ENCODE assay signal across 23 cellular contexts in the genomic region with DNA sequence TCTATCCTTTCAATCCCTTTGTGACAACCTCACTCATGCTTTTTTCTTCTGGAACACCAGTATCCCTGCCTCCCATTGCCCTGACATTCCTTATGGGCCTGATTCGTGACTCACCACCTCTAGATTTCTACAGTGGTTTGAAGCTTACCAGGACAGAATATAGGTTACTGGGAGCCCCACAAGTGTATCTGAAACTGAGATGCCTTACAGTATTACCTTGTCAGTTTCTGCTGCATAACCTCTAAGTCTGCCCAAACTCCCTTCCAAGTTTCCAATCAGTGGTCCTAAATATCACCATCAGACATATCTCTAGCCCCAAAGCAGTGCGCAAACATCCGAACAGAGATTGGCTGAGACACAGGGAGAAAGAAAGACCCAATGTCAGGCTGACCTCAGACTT. TPM values are rescaled to one million over a fixed set of nuclear protein-coding genes. Genes with fewer than 3 reads are reported as not detected.
A peak's percentile ranks its signal among the peaks of the same experiment; 100 is the strongest.
DNase-seq lines count a peak whose midpoint lies in the region; TF ChIP-seq lines count a peak whose summit lies in the region.
"Had no signal": no experiment of that assay in that cellular context is flagged by ENCODE, and none has a peak within 500 bp of the region (broad histone marks: within the 10 kb centered on the region; RNA-seq: fewer than 3 reads in every experiment).

No MANE protein-coding gene starts in this region.

- H3K27ac ChIP-seq in stomach = no peak overlapping the region
- H3K27ac ChIP-seq: GM23248, SJSA1 had no signal

- in situ Hi-C loops in GM13976 (cut with MboI; ENCODE audit: low sequenced_read_pairs, unreplicated experiment) = no loop called here

- TF ChIP-seq CTCF in GM13976 (IDR thresholded peaks at IDR 0.05; ENCODE audit: borderline replicate concordance, control extremely low read depth, extremely low read depth, insufficient read depth, missing control alignments) (no peak), stomach (IDR thresholded peaks at IDR 0.05) (no peak)

- no peaks in the 10 kb centered on the region for H3K36me3 ChIP-seq in stomach
- H3K36me3 ChIP-seq: BE2C, HAP-1, SJSA1 had no signal

- no peak overlapping the region for H3K4me3 ChIP-seq in stomach
- H3K4me3 ChIP-seq: GM12878, GM23248, HAP-1, SJSA1 had no signal

- H3K4me1 ChIP-seq in stomach = peaks cover 0 to 7% (median 0%) of the 10 kb centered on the region in 4 donors
- H3K4me1 ChIP-seq: BE2C, SJSA1 had no signal

- WGBS in stomach, 5 donors = 83 to 93% (median 88%) methylated on average over 3 of the region's 3 CpGs

- no peaks in the 10 kb centered on the region for H3K9me3 ChIP-seq in stomach
- H3K9me3 ChIP-seq: BE2C, HAP-1, SJSA1 had no signal

- no peaks in the 10 kb centered on the region for H3K27me3 ChIP-seq in stomach
- H3K27me3 ChIP-seq: BE2C had no signal

- DNase-seq in AG20443 (ENCODE audit: low spot score) = peak; percentile 11
- peak; percentile 23 for DNase-seq in HS-27A (ENCODE audit: low read depth)
- peak; percentile 5 for DNase-seq in astrocyte of the hippocampus (ENCODE audit: low read depth, low spot score)
- DNase-seq in hepatic stellate cell (ENCODE audit: low spot score) = peak; percentile 16
- DNase-seq in cerebellar nuclear complex (lab: John Stamatoyannopoulos, UW) = no peak
- no peak for DNase-seq in GM13976 (ENCODE audit: low spot score)
- no peak for DNase-seq in stomach
- DNase-seq in RKO (ENCODE audit: low spot score) = no peak
- DNase-seq: BE2C, GM23248, NCI-H1092 treated with DMSO at 0.1 percent for 48 hours, NCI-H1436 treated with DMSO at 0.1 percent for 48 hours, NCI-H2029, NCI-H226, NCI-H510A treated with DMSO at 0.1 percent for 48 hours, NCI-H774 had no signal

- TF ChIP-seq EP300 in stomach (IDR thresholded peaks at IDR 0.05) = no peak

- intact Hi-C loops in stomach (cut with DNase I; ENCODE audit: low total_unique reads) = no loop called here

- no peak for TF ChIP-seq POLR2A in stomach (IDR thresholded peaks at IDR 0.05)

RNA-seq across cellular contexts. Expression of gene CPB1, which starts 5.6 kb away (rescaled TPM):
- total RNA-seq in stomach = under 1 TPM in 1 of 5 donors, not detected in 4; 0.92 TPM
- polyA plus RNA-seq in stomach = 10 to 100 TPM in 1 of 3 donors, 1 to 10 TPM in 1, under 1 TPM in 1; 0.70 to 29.2 (median 6.9) TPM
- total RNA-seq: A172, GM23248, OCI-LY7, Right ventricle myocardium inferior, SJSA1 had no signal
- polyA plus RNA-seq: AG04450, GM12878, GM23248 had no signal

RNA-seq across cellular contexts. Expression of gene CPA3, which starts 31.9 kb away (rescaled TPM):
- 10 to 100 TPM in 2 of 5 donors, not detected in 3; 19.8 to 29.6 TPM for total RNA-seq in stomach
- 10 to 100 TPM in 1 of 3 donors, 1 to 10 TPM in 2; 1.1 to 24.9 (median 8.8) TPM for polyA plus RNA-seq in stomach
- total RNA-seq: A172, GM12878, GM23248, OCI-LY7 had no signal
- polyA plus RNA-seq: AG04450, GM12878, GM23248 had no signal

Comparison
In these comparisons a context has a peak if more than half of its experiments do, and no peak if none do; other contexts are left out.
1. DNase-seq: peak in AG20443 (single experiment), HS-27A (single experiment), astrocyte of the hippocampus (single experiment) and hepatic stellate cell (single experiment); none in cerebellar nuclear complex (0 of 2), GM13976 (single experiment), stomach (single experiment) and RKO (single experiment).